Comparison of ENCODE assay signal across 11 cellular contexts in the genomic region with DNA sequence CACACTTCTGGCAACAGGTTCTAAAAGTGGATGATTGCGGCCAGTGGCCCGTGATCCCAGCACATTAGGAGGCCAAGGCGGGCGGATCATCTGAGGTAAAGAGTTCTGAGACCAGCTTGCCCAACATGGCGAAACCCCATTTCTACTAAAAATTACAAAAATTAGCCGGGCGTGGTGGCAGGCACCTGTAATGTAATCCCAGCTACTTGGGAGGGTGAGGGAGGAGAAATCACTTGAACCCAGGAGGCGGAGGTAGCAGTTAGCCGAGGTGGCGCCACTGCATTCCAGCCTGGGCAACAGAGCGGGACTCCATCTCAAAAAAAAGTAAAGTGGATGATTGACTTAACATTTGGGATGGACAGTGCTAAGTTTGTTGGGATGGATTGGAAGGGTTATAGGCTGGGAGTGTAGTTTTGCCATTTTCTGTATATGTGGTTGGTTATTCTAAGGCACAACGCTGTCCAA. TPM values are rescaled to one million over a fixed set of nuclear protein-coding genes. Genes with fewer than 3 reads are reported as not detected.
DNase-seq lines count a peak whose midpoint lies in the region; ATAC-seq and TF ChIP-seq lines count a peak whose summit lies in the region.
"Had no signal": no experiment of that assay in that cellular context is flagged by ENCODE, and none has a peak within 500 bp of the region (broad histone marks: within the 10 kb centered on the region; RNA-seq: fewer than 3 reads in every experiment).

No MANE protein-coding gene starts in this region.

- H3K4me3 ChIP-seq in mammary epithelial cell (replicated peaks in 1 of 3; ENCODE audit: insufficient read depth in 1 of 3, low read depth in 2 of 3, low read length in 3 of 3) (no peak overlapping the region), thyroid gland (replicated peaks in 1 of 3) (no peak overlapping the region)

- ATAC-seq in activated T-helper 17 cell treated with anti-CD3 and anti-CD28 coated beads, Interleukin-2, amount 50 U/mL, for 72 hours (replicated peaks): no peak
- no peak for ATAC-seq in GM19328 (IDR thresholded peaks at IDR 0.05; ENCODE audit: unreplicated experiment)
- ATAC-seq: activated CD4-positive, CD25-positive, alpha-beta regulatory T cell treated with anti-CD3 and anti-CD28 coated beads, Interleukin-2, amount 50 U/mL, for 24 hours had no signal

- intact Hi-C loops in MCF 10A (cut with micrococcal nuclease) (no loop called here), mammary epithelial cell (cut with micrococcal nuclease) (no loop called here), thyroid gland (cut with DNase I) (no loop called here)

- H3K36me3 ChIP-seq in mammary epithelial cell (ENCODE audit: insufficient read depth, low read length): no peaks in the 10 kb centered on the region
- no peaks in the 10 kb centered on the region for H3K36me3 ChIP-seq in thyroid gland
- H3K36me3 ChIP-seq: neutrophil had no signal

- H3K9ac ChIP-seq in mammary epithelial cell (ENCODE audit: insufficient read depth, low read length): no peak overlapping the region

- BruUV-seq in MCF 10A (replicated peaks; lab: Mats Ljungman, UMichigan) (no TSS peak), mammary epithelial cell (replicated peaks; lab: Mats Ljungman, UMichigan) (no TSS peak)

- TF ChIP-seq POLR2A in thyroid gland (IDR thresholded peaks at IDR 0.05): no peak

- POLR2A ChIA-PET in MCF 10A (lab: Yijun Ruan, JAX): interaction anchor here (0.9 to 13.7 kb wide), 10 partner anchors 11 to 947 kb away, joined by 3 to 413 read pairs (median 6); partner anchors contain the start of gene PAIP2

- in situ Hi-C loops in mammary epithelial cell (cut with MboI; ENCODE audit: low sequenced_read_pairs in 2 of 2) (no loop called here), GM13977 (cut with MboI; ENCODE audit: low pct_unique_long_range_greater_than_20kb, low sequenced_read_pairs, unreplicated experiment) (no loop called here)

- peaks cover 12% of the 10 kb centered on the region for H3K4me1 ChIP-seq in mammary epithelial cell (ENCODE audit: insufficient read depth, low read length)
- peaks cover 62% of the 10 kb centered on the region in 2 donors for H3K4me1 ChIP-seq in thyroid gland
- H3K4me1 ChIP-seq: BE2C had no signal

- DNase-seq in MCF 10A (ENCODE audit: unreplicated experiment) (no peak), mammary epithelial cell (no peak), left kidney (ENCODE audit: low read depth, low spot score) (peak; percentile 90), thyroid gland (peak; percentile 64 to 69), GM13977 (ENCODE audit: low spot score) (no peak), activated gamma-delta T cell treated with Interleukin-2 at 50 U/mL for 16 hours (no peak)
- DNase-seq: BE2C had no signal

- no peak overlapping the region for H3K4me2 ChIP-seq in mammary epithelial cell (ENCODE audit: insufficient read depth, low read depth, low read length)

- H3K9me3 ChIP-seq in mammary epithelial cell (replicated peaks; ENCODE audit: insufficient read depth, low read length) (no peaks in the 10 kb centered on the region), thyroid gland (no peaks in the 10 kb centered on the region)
- H3K9me3 ChIP-seq: BE2C, neutrophil had no signal

- dilution Hi-C loops in mammary epithelial cell (cut with HindIII; ENCODE audit: low sequenced_read_pairs): no loop called here

- no peaks in the 10 kb centered on the region for H3K27me3 Mint-ChIP-seq in MCF 10A (ENCODE audit: insufficient read depth, unreplicated experiment)
- no peaks in the 10 kb centered on the region for H3K27me3 Mint-ChIP-seq in activated T-helper 17 cell treated with anti-CD3 and anti-CD28 coated beads, Interleukin-2, amount 50 U/mL, for 72 hours

- 94% methylated on average over 4 of the region's 12 CpGs for WGBS in mammary epithelial cell (ENCODE audit: low coverage, missing lambda C conversion rate)
- 40 to 43% methylated on average over 12 of the region's 12 CpGs for WGBS in thyroid gland, 2 donors

- no peak for TF ChIP-seq CTCF in MCF 10A (IDR thresholded peaks at IDR 0.05; ENCODE audit: unreplicated experiment)
- TF ChIP-seq CTCF in mammary epithelial cell (conservative IDR thresholded peaks at IDR 0.05 in 1 of 2, IDR thresholded peaks at IDR 0.05 in 1 of 2; ENCODE audit: extremely low read depth in 1 of 2, insufficient read depth in 1 of 2, low read depth in 1 of 2, low read length in 2 of 2): no peak
- no peak for TF ChIP-seq CTCF in thyroid gland (IDR thresholded peaks at IDR 0.05)
- TF ChIP-seq CTCF in GM13977 (IDR thresholded peaks at IDR 0.05; ENCODE audit: extremely low read depth, insufficient read depth, missing control alignments): no peak

- H3K27ac ChIP-seq in mammary epithelial cell (ENCODE audit: insufficient read depth, low read depth, low read length): no peak overlapping the region
- H3K27ac ChIP-seq in thyroid gland: peak overlapping the region; percentile 99 to 100 (median 100)
- H3K27ac ChIP-seq: neutrophil had no signal

- CTCF ChIA-PET in MCF 10A (lab: Yijun Ruan, JAX): interaction anchor here (0.6 to 1.0 kb wide), 4 partner anchors 99 to 767 kb away, joined by 3 read pairs; partner anchors contain the start of gene SIL1
- CTCF ChIA-PET in mammary epithelial cell (lab: Charles Lee; ENCODE audit: low non-redundant PET): no interaction called here

- peak overlapping the region; percentile 99 for H3K27ac Mint-ChIP-seq in MCF 10A (ENCODE audit: low read depth, unreplicated experiment)
- H3K27ac Mint-ChIP-seq in activated T-helper 17 cell treated with anti-CD3 and anti-CD28 coated beads, Interleukin-2, amount 50 U/mL, for 72 hours: peak overlapping the region; percentile 67

- H3K9me3 Mint-ChIP-seq in MCF 10A (ENCODE audit: unreplicated experiment): no peaks in the 10 kb centered on the region
- no peaks in the 10 kb centered on the region for H3K9me3 Mint-ChIP-seq in activated T-helper 17 cell treated with anti-CD3 and anti-CD28 coated beads, Interleukin-2, amount 50 U/mL, for 72 hours

- H2AFZ ChIP-seq in mammary epithelial cell (ENCODE audit: low read depth, low read length): no peak overlapping the region

- H3K27me3 ChIP-seq in mammary epithelial cell (ENCODE audit: insufficient read depth, low read length): no peaks in the 10 kb centered on the region
- H3K27me3 ChIP-seq in thyroid gland: no peaks in the 10 kb centered on the region
- H3K27me3 ChIP-seq: BE2C, neutrophil had no signal

- H4K20me1 ChIP-seq in mammary epithelial cell (ENCODE audit: insufficient read depth, low read length): peaks cover 47% of the 10 kb centered on the region

- H3K79me2 ChIP-seq in mammary epithelial cell (ENCODE audit: insufficient read depth, low read length): peaks cover 89% of the 10 kb centered on the region

- peaks cover 55% of the 10 kb centered on the region for H3K4me1 Mint-ChIP-seq in MCF 10A (ENCODE audit: insufficient read depth, unreplicated experiment)
- peaks cover 41% of the 10 kb centered on the region for H3K4me1 Mint-ChIP-seq in activated T-helper 17 cell treated with anti-CD3 and anti-CD28 coated beads, Interleukin-2, amount 50 U/mL, for 72 hours

- peaks cover 54% of the 10 kb centered on the region for H3K36me3 Mint-ChIP-seq in MCF 10A (ENCODE audit: insufficient read depth, unreplicated experiment)
- peaks cover 87% of the 10 kb centered on the region for H3K36me3 Mint-ChIP-seq in activated T-helper 17 cell treated with anti-CD3 and anti-CD28 coated beads, Interleukin-2, amount 50 U/mL, for 72 hours (ENCODE audit: low read depth)

- peak overlapping the region; percentile 94 for H3K4me3 Mint-ChIP-seq in MCF 10A (ENCODE audit: unreplicated experiment)
- H3K4me3 Mint-ChIP-seq in activated T-helper 17 cell treated with anti-CD3 and anti-CD28 coated beads, Interleukin-2, amount 50 U/mL, for 72 hours: peak overlapping the region; percentile 98

RNA-seq across cellular contexts. Expression of gene MATR3, which starts 3.4 kb away (rescaled TPM):
- total RNA-seq in MCF 10A (2022): 152 and 159 TPM in 2 replicates
- 100 to 1,000 TPM; 118 to 185 TPM for total RNA-seq in mammary epithelial cell
- polyA plus RNA-seq in mammary epithelial cell: 62.8 TPM
- polyA minus RNA-seq in mammary epithelial cell: 219 TPM
- 100 to 1,000 TPM; 184 to 204 TPM for total RNA-seq in activated T-helper 17 cell treated with anti-CD3 and anti-CD28 coated beads, Interleukin-2, amount 50 U/mL, for 72 hours
- 100 to 1,000 TPM; 343 to 366 (median 354) TPM for total RNA-seq in thyroid gland

RNA-seq across cellular contexts. Expression of gene PAIP2, which starts 44.8 kb away (rescaled TPM):
- 104 and 108 TPM in 2 replicates for total RNA-seq in MCF 10A (2022)
- 10 to 100 TPM; 38.0 to 43.6 TPM for total RNA-seq in mammary epithelial cell
- 37.5 TPM for polyA plus RNA-seq in mammary epithelial cell
- polyA minus RNA-seq in mammary epithelial cell: 22.4 TPM
- total RNA-seq in activated T-helper 17 cell treated with anti-CD3 and anti-CD28 coated beads, Interleukin-2, amount 50 U/mL, for 72 hours: 100 to 1,000 TPM; 102 to 157 TPM
- total RNA-seq in thyroid gland: 100 to 1,000 TPM in 3 of 4 donors, 10 to 100 TPM in 1; 92.7 to 136 (median 117) TPM

Comparison
In these comparisons a context has a peak if more than half of its experiments do, and no peak if none do; other contexts are left out.
1. DNase-seq: peak in left kidney (single experiment) and thyroid gland (2 of 2); none in MCF 10A (single experiment), mammary epithelial cell (single experiment), GM13977 (single experiment) and activated gamma-delta T cell treated with Interleukin-2 at 50 U/mL for 16 hours (single experiment).